In genomic region chr5:135544666-135545045, GRCh38 we compare ENCODE assay signal across 12 cellular contexts. TPM values are rescaled to one million over a fixed set of nuclear protein-coding genes. Genes with fewer than 3 reads are reported as not detected.
DNase-seq lines count a peak whose midpoint lies in the region; ATAC-seq and TF ChIP-seq lines count a peak whose summit lies in the region.
"Had no signal": no experiment of that assay in that cellular context is flagged by ENCODE, and none has a peak within 500 bp of the region (broad histone marks: within the 10 kb centered on the region; RNA-seq: fewer than 3 reads in every experiment).

No MANE protein-coding gene starts in this region.

- H3K4me2 ChIP-seq in BLaER1 treated with 17β-estradiol and CSF1 and Interleukin-3, amounts not matched to agents 10 nM and 100 nM = peak overlapping the region; percentile 68 to 99 (median 86)

- H3K27ac ChIP-seq in BLaER1 treated with 17β-estradiol and CSF1 and Interleukin-3, amounts not matched to agents 10 nM and 100 nM = no peak overlapping the region
- H3K27ac ChIP-seq in esophagus (ENCODE audit: low read depth in 2 of 2, low read length in 1 of 2) = no peak overlapping the region
- H3K27ac ChIP-seq: brain microvascular endothelial cell, SK-N-MC had no signal

- peak overlapping the region; percentile 57 for H2AFZ ChIP-seq in neuron (ENCODE audit: low read depth, low read length)

- no peak for TF ChIP-seq CTCF in HFF-Myc (IDR thresholded peaks at IDR 0.05; ENCODE audit: low read depth, low read length, missing control alignments)

- no peak for ATAC-seq in HG02623 (IDR thresholded peaks at IDR 0.05; ENCODE audit: unreplicated experiment)
- ATAC-seq in esophagus mucosa = no peak
- ATAC-seq: HCT116 had no signal

- H3K9ac ChIP-seq in BLaER1 treated with 17β-estradiol and CSF1 and Interleukin-3, amounts not matched to agents 10 nM and 100 nM = peak overlapping the region in 3 of 11 experiments; percentile 1 to 24 (median 23); a peak in 4 of 22 replicates

- H3K36me3 ChIP-seq in BLaER1 treated with 17β-estradiol and CSF1 and Interleukin-3, amounts not matched to agents 10 nM and 100 nM = no peaks in the 10 kb centered on the region
- H3K36me3 ChIP-seq in esophagus (ENCODE audit: control insufficient read depth in 2 of 2, insufficient read depth in 2 of 2, low read length in 1 of 2) (no peaks in the 10 kb centered on the region), neuron (ENCODE audit: insufficient read depth, low read length) (no peaks in the 10 kb centered on the region)
- H3K36me3 ChIP-seq: brain microvascular endothelial cell had no signal

- DNase-seq in HFF-Myc (ENCODE audit: extremely low read depth, low read depth) (no peak), NCI-H1436 (lab: John Stamatoyannopoulos, UW) (no peak), GDM1 (lab: John Stamatoyannopoulos, UW) (no peak)
- DNase-seq: brain microvascular endothelial cell, posterior cingulate gyrus had no signal

- peak overlapping the region; percentile 43 to 68 (median 56) for H3K4me3 ChIP-seq in BLaER1 treated with 17β-estradiol and CSF1 and Interleukin-3, amounts not matched to agents 10 nM and 100 nM
- 0 out of 2 replicates have a peak overlapping the region, but pooled peaks have one; percentile 20 for H3K4me3 ChIP-seq in HFF-Myc (replicated peaks; ENCODE audit: low read depth, low read length)
- H3K4me3 ChIP-seq in esophagus (ENCODE audit: low read depth in 1 of 2, low read length in 2 of 2) = peak overlapping the region; percentile 29 to 35
- H3K4me3 ChIP-seq in neuron (ENCODE audit: low read length) = no peak overlapping the region
- H3K4me3 ChIP-seq: SK-N-MC had no signal

- 23 to 42% methylated on average over 30 of the region's 30 CpGs for WGBS in esophagus, 2 donors

- peaks cover 99 to 100% (median 100%) of the 10 kb centered on the region in 11 experiments for H3K27me3 ChIP-seq in BLaER1 treated with 17β-estradiol and CSF1 and Interleukin-3, amounts not matched to agents 10 nM and 100 nM
- H3K27me3 ChIP-seq in esophagus (ENCODE audit: control insufficient read depth in 1 of 2, insufficient read depth in 2 of 2, low read length in 2 of 2) = peaks cover 0 to 3% of the 10 kb centered on the region in 2 donors
- peaks cover 95% of the 10 kb centered on the region for H3K27me3 ChIP-seq in neuron (ENCODE audit: insufficient read depth, low read length)

- H3K4me1 ChIP-seq in BLaER1 treated with 17β-estradiol and CSF1 and Interleukin-3, amounts not matched to agents 10 nM and 100 nM = peaks cover 9 to 17% (median 16%) of the 10 kb centered on the region in 10 experiments; a peak in 19 of 20 replicates
- H3K4me1 ChIP-seq in esophagus (ENCODE audit: control insufficient read depth in 2 of 2, insufficient read depth in 2 of 2, low read length in 1 of 2) (peaks cover 0 to 3% of the 10 kb centered on the region in 2 donors), neuron (ENCODE audit: insufficient read depth, low read length) (peaks cover 24% of the 10 kb centered on the region)

- peaks cover 0 to 45% (median 28%) of the 10 kb centered on the region in 11 experiments; a peak in 13 of 22 replicates for H4K20me1 ChIP-seq in BLaER1 treated with 17β-estradiol and CSF1 and Interleukin-3, amounts not matched to agents 10 nM and 100 nM

- H3K9me3 ChIP-seq in BLaER1 treated with 17β-estradiol and CSF1 and Interleukin-3, amounts not matched to agents 10 nM and 100 nM (replicated peaks in 1 of 11) = peaks cover 0 to 7% (median 0%) of the 10 kb centered on the region in 11 experiments; a peak in 2 of 22 replicates
- no peaks in the 10 kb centered on the region for H3K9me3 ChIP-seq in esophagus (ENCODE audit: control insufficient read depth in 2 of 2, insufficient read depth in 1 of 2, low read depth in 1 of 2, low read length in 1 of 2)
- H3K9me3 ChIP-seq in neuron (ENCODE audit: low read length) = no peaks in the 10 kb centered on the region

RNA-seq across cellular contexts. Expression of gene NEUROG1, which starts 8.9 kb away (rescaled TPM):
- polyA plus RNA-seq in esophagus = under 1 TPM in 1 of 2 donors, not detected in 1; 0.02 TPM
- total RNA-seq in esophagus mucosa = not detected

RNA-seq across cellular contexts. Expression of gene CXCL14, which starts 34.1 kb away (rescaled TPM):
- polyA plus RNA-seq in esophagus = 100 to 1,000 TPM in 1 of 2 donors, 10 to 100 TPM in 1; 88.9 to 199 TPM
- 179 TPM for total RNA-seq in esophagus mucosa
